11 cellular contexts compared by ENCODE assay signal in genomic region chr6:31113861-31114539, GRCh38. TPM values are rescaled to one million over a fixed set of nuclear protein-coding genes. Genes with fewer than 3 reads are reported as not detected.
DNase-seq lines count a peak whose midpoint lies in the region; TF ChIP-seq lines count a peak whose summit lies in the region.
"Had no signal": no experiment of that assay in that cellular context is flagged by ENCODE, and none has a peak within 500 bp of the region (broad histone marks: within the 10 kb centered on the region; RNA-seq: fewer than 3 reads in every experiment).

No MANE protein-coding gene starts in this region.

- H4K91ac ChIP-seq in H9 (ENCODE audit: insufficient read length, low read depth, low read length), result no peak overlapping the region

- H3K4me3 ChIP-seq in brain microvascular endothelial cell (ENCODE audit: low read depth, low read length), result no peak overlapping the region

- no peaks in the 10 kb centered on the region; a peak in 1 of 5 replicates for H3K9me3 Mint-ChIP-seq in H9
- no peaks in the 10 kb centered on the region for H3K9me3 Mint-ChIP-seq in activated naive CD4-positive, alpha-beta T cell treated with anti-CD3 and anti-CD28 coated beads for 36 hours

- H3K14ac ChIP-seq in H9 (ENCODE audit: insufficient read depth, low read length), result peak overlapping the region; percentile 36; the same call in 1 of the 2 replicates

- peaks cover 50 to 58% of the 10 kb centered on the region in 2 experiments for H3K4me1 Mint-ChIP-seq in H9
- H3K4me1 Mint-ChIP-seq in activated naive CD4-positive, alpha-beta T cell treated with anti-CD3 and anti-CD28 coated beads for 36 hours (ENCODE audit: low read depth), result peaks cover 5% of the 10 kb centered on the region

- H4K20me1 ChIP-seq in H9 (ENCODE audit: control insufficient read depth, insufficient read depth, insufficient read length), result no peaks in the 10 kb centered on the region

- no peak overlapping the region for H3K9ac ChIP-seq in H9 (ENCODE audit: extremely low read depth, insufficient read length, low read length)

- H3K79me1 ChIP-seq in H9 (ENCODE audit: insufficient read depth, low read depth, low read length, poor library complexity, severe bottlenecking), result no peaks in the 10 kb centered on the region

- TF ChIP-seq CTCF in H9 (conservative IDR thresholded peaks at IDR 0.05) (no peak), brain microvascular endothelial cell (IDR thresholded peaks at IDR 0.05; ENCODE audit: low read depth, low read length, missing control alignments) (no peak)

- H4K5ac ChIP-seq in H9 (ENCODE audit: insufficient read length, low read depth, low read length), result no peak overlapping the region

- peaks cover 65% of the 10 kb centered on the region for H3K27me3 Mint-ChIP-seq in H9 (ENCODE audit: low read depth)
- H3K27me3 Mint-ChIP-seq in activated naive CD4-positive, alpha-beta T cell treated with anti-CD3 and anti-CD28 coated beads for 36 hours (ENCODE audit: low read depth), result no peaks in the 10 kb centered on the region

- H2BK15ac ChIP-seq in H9 (ENCODE audit: low read depth, low read length), result no peak overlapping the region

- H3K4me1 ChIP-seq in H9 (ENCODE audit: insufficient read depth, low read length), result peaks cover 14% of the 10 kb centered on the region; the same call in 1 of the 2 replicates

- H3K27ac Mint-ChIP-seq in H9, result peak overlapping the region in 1 of 3 experiments; percentile 29; a peak in 2 of 7 replicates
- no peak overlapping the region for H3K27ac Mint-ChIP-seq in activated naive CD4-positive, alpha-beta T cell treated with anti-CD3 and anti-CD28 coated beads for 36 hours

- no peak overlapping the region for H2BK12ac ChIP-seq in H9 (ENCODE audit: insufficient read length, low read depth, low read length)

- no peak overlapping the region for H4K8ac ChIP-seq in H9 (replicated peaks; ENCODE audit: insufficient read length, low read depth, low read length)

- H3K27ac ChIP-seq in H9 (ENCODE audit: insufficient read length, low read depth, low read length) (no peak overlapping the region), brain microvascular endothelial cell (peak overlapping the region; percentile 57), temporal lobe (ENCODE audit: low read depth, low read length) (peak overlapping the region; percentile 48)

- H3K4me3 Mint-ChIP-seq in H9, result no peak overlapping the region
- no peak overlapping the region for H3K4me3 Mint-ChIP-seq in activated naive CD4-positive, alpha-beta T cell treated with anti-CD3 and anti-CD28 coated beads for 36 hours

- no peaks in the 10 kb centered on the region; the same call in 1 of the 2 replicates for H3K27me3 ChIP-seq in H9 (ENCODE audit: insufficient read depth, low read length)
- peaks cover 9% of the 10 kb centered on the region for H3K27me3 ChIP-seq in brain microvascular endothelial cell (replicated peaks)
- H3K27me3 ChIP-seq: ovary had no signal

- no peaks in the 10 kb centered on the region for H3K79me2 ChIP-seq in H9 (ENCODE audit: insufficient read depth, low read length)

- H3K4ac ChIP-seq in H9 (ENCODE audit: low read depth, low read length), result no peak overlapping the region

- CTCF ChIA-PET in activated naive CD4-positive, alpha-beta T cell treated with anti-CD3 and anti-CD28 coated beads for 36 hours (lab: Charles Lee), result interaction anchor here (1.5 kb wide), 2 partner anchors 13 to 23 kb away, joined by 3 to 4 read pairs; no protein-coding TSS in a partner anchor

- no CpG with 5 or more reads among the region's 7 CpGs for WGBS in H9 (ENCODE audit: extremely low coverage, insufficient read length, low lambda C conversion rate)

- no peaks in the 10 kb centered on the region for H3K23me2 ChIP-seq in H9 (ENCODE audit: insufficient read length, low read depth, low read length, poor library complexity, severe bottlenecking)

- H3K56ac ChIP-seq in H9 (ENCODE audit: insufficient read length, low read depth, low read length), result no peak overlapping the region

- intact Hi-C loops in activated naive CD4-positive, alpha-beta T cell treated with anti-CD3 and anti-CD28 coated beads for 36 hours (cut with micrococcal nuclease), result no loop called here

- no peaks in the 10 kb centered on the region for H3K36me3 Mint-ChIP-seq in H9 (ENCODE audit: insufficient read depth in 1 of 3, low read depth in 3 of 3)
- H3K36me3 Mint-ChIP-seq in activated naive CD4-positive, alpha-beta T cell treated with anti-CD3 and anti-CD28 coated beads for 36 hours (ENCODE audit: low read depth), result no peaks in the 10 kb centered on the region

- H3K23ac ChIP-seq in H9 (ENCODE audit: insufficient read length, low read depth, low read length), result no peak overlapping the region

- no peak overlapping the region for H3T11ph ChIP-seq in H9 (ENCODE audit: low read length)

- no peaks in the 10 kb centered on the region for H3K9me3 ChIP-seq in H9 (ENCODE audit: control insufficient read depth, low read depth, low read length)
- H3K9me3 ChIP-seq: ovary had no signal

- no peak overlapping the region for H2BK20ac ChIP-seq in H9 (ENCODE audit: low read depth, low read length, poor library complexity, severe bottlenecking)

- H3K18ac ChIP-seq in H9 (ENCODE audit: insufficient read length, low read depth, low read length), result no peak overlapping the region

- no peak overlapping the region for H2BK120ac ChIP-seq in H9 (ENCODE audit: low read depth, low read length, poor library complexity, severe bottlenecking)

- no peak overlapping the region for H3K4me2 ChIP-seq in H9 (ENCODE audit: insufficient read depth, insufficient read length, low read length)

- in situ Hi-C loops in brain microvascular endothelial cell (cut with HindIII; ENCODE audit: low pct_ligation_motif_present, low sequenced_read_pairs), result no loop called here

- no peak overlapping the region for H2AK5ac ChIP-seq in H9 (ENCODE audit: insufficient read length, low read length)

- H3K36me3 ChIP-seq in brain microvascular endothelial cell (replicated peaks), result no peaks in the 10 kb centered on the region
- H3K36me3 ChIP-seq: ovary had no signal

- no peak overlapping the region for H2AFZ ChIP-seq in H9 (ENCODE audit: low read length)

- no peak overlapping the region for H2BK5ac ChIP-seq in H9 (ENCODE audit: insufficient read length, low read length)

- DNase-seq in H9 (no peak), brain microvascular endothelial cell (no peak), iris pigment epithelial cell (ENCODE audit: low read depth) (peak; percentile 15), activated gamma-delta T cell (lab: John Stamatoyannopoulos, UW) (no peak), globus pallidus (ENCODE audit: low spot score) (no peak)
- no peak for DNase-seq in stimulated activated naive CD4-positive, alpha-beta T cell treated with Interleukin-2 at 50 U/mL for 16 hours (lab: John Stamatoyannopoulos, UW)
- no peak for DNase-seq in activated naive CD4-positive, alpha-beta T cell treated with anti-CD3 and anti-CD28 coated beads for 36 hours
- DNase-seq: NCI-H1105, SHP77 treated with DMSO at 0.1 percent for 48 hours had no signal

RNA-seq across cellular contexts. Expression of gene PSORS1C1, which starts 0.6 kb away (rescaled TPM):
- total RNA-seq in H9 (2021) (0.48 TPM in 2 replicates), temporal lobe (not detected)
- under 1 TPM; 0.29 to 0.40 TPM for total RNA-seq in activated naive CD4-positive, alpha-beta T cell treated with anti-CD3 and anti-CD28 coated beads for 36 hours

RNA-seq across cellular contexts. Expression of gene C6orf15, which starts 1.6 kb away (rescaled TPM):
- not detected in 2 replicates for total RNA-seq in H9 (2021)
- total RNA-seq in temporal lobe, result not detected
- total RNA-seq in activated naive CD4-positive, alpha-beta T cell treated with anti-CD3 and anti-CD28 coated beads for 36 hours, result not detected
- total RNA-seq: ovary had no signal

RNA-seq across cellular contexts. Expression of gene CDSN, which starts 6.2 kb away (rescaled TPM):
- total RNA-seq in H9 (2021) (not detected in 2 replicates), temporal lobe (not detected)
- not detected for total RNA-seq in activated naive CD4-positive, alpha-beta T cell treated with anti-CD3 and anti-CD28 coated beads for 36 hours

RNA-seq across cellular contexts. Expression of gene PSORS1C2, which starts 24.9 kb away (rescaled TPM):
- total RNA-seq in H9 (2021), result 0.31 and 0.33 TPM in 2 replicates
- not detected for total RNA-seq in temporal lobe
- not detected for total RNA-seq in activated naive CD4-positive, alpha-beta T cell treated with anti-CD3 and anti-CD28 coated beads for 36 hours
- total RNA-seq: ovary had no signal

RNA-seq across cellular contexts. Expression of gene CCHCR1, which starts 43.6 kb away (rescaled TPM):
- 42.7 and 45.5 TPM in 2 replicates for total RNA-seq in H9 (2021)
- 6.1 TPM for total RNA-seq in temporal lobe
- 10 to 100 TPM; 40.0 to 44.5 TPM for total RNA-seq in activated naive CD4-positive, alpha-beta T cell treated with anti-CD3 and anti-CD28 coated beads for 36 hours
